In the genomic region with DNA sequence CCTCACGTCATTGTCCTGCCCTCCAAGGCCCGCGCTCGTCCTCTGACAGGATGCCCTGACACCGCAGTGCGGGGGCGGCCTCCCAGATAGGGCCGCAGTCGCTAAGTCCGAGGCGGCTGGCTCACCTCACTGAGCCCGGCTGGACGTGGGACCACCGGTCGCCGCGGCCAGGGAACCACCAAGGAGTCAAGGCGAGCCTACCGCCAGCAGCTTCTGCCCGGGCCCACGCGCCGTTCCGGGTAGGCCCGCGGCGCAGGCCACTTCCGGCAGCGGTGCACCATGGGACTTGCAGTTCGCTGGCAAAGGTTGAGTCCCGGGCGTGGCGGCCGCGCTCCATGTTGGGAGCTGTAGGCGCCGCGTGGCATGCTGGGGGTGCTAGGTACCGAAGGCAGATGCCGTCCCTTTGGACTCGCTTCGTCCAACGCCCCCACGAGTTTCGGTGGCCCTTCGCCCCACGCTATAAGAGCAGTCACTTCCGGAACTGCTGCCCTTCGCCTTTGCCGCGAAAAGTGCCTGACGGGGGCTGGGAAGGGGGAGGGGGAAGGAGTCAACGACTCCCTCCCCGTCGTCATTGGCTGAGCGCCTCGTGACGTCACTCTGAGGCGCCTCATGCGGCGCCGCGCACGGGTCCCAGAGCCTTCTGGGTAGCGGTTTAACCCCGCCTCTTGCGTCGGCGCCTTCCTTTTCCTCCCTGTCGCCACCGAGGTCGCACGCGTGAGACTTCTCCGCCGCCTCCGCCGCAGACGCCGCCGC, we compare ENCODE assay signal across 7 cellular contexts.
DNase-seq lines count a peak whose midpoint lies in the region; ATAC-seq, FAIRE-seq and TF ChIP-seq lines count a peak whose summit lies in the region.

A gene (plus strand): TSS at position 681 of the 753 bp plus-strand sequence. CDS start 268 bp downstream, outside the sequence.

- DNase-seq in GM18507 (ENCODE audit: extremely low spot score, insufficient read length, low read depth) (peak; percentile 92), NCI-H2081 (lab: John Stamatoyannopoulos, UW) (peak; percentile 95 to 98), T1000 (lab: John Stamatoyannopoulos, UW) (peak; percentile 90), astrocyte of the hippocampus (ENCODE audit: low read depth, low spot score) (peak; percentile 99), hippocampal formation (lab: John Stamatoyannopoulos, UW) (peak; percentile 92 to 98), retinal pigment epithelial cell (ENCODE audit: low read depth) (peak; percentile 88)

- TF ChIP-seq CTCF in retinal pigment epithelial cell (conservative IDR thresholded peaks at IDR 0.05; ENCODE audit: low read depth, low read length), result no peak

- peak; percentile 95 for FAIRE-seq in GM18507 (lab: Jason Lieb, UNC)

- H3K4me3 ChIP-seq in retinal pigment epithelial cell (ENCODE audit: low read length), result peak within 1 kb of the TSS; percentile 88

- peak; percentile 63 for ATAC-seq in HG03025 (IDR thresholded peaks at IDR 0.05; ENCODE audit: low FRiP score, unreplicated experiment)

Comparison
In these comparisons a context has a peak if more than half of its experiments do, and no peak if none do; other contexts are left out.
1. Peak in every context shown above with its lines: DNase-seq, ATAC-seq and H3K4me3 ChIP-seq.